In genomic region chr6:99241905-99242534, GRCh38 we compare ENCODE assay signal across 8 cellular contexts.
DNase-seq lines count a peak whose midpoint lies in the region; ATAC-seq and TF ChIP-seq lines count a peak whose summit lies in the region.

No MANE protein-coding gene starts in this region.

- H3K36me3 ChIP-seq in OCI-LY7 (ENCODE audit: insufficient read depth, low read length) (no peaks in the 10 kb centered on the region), upper lobe of right lung (no peaks in the 10 kb centered on the region), ovary (no peaks in the 10 kb centered on the region)

- TF ChIP-seq POLR2A in ovary (IDR thresholded peaks at IDR 0.05), result no peak

- DNase-seq in DMS 273 (lab: John Stamatoyannopoulos, UW; ENCODE audit: unreplicated experiment), result peak; percentile 67
- DNase-seq in HCEC 1CT, result peak; percentile 5
- DNase-seq in OCI-LY7 (ENCODE audit: low spot score), result peak; percentile 7
- DNase-seq in foreskin keratinocyte, result peak; percentile 10 to 37
- no peak for DNase-seq in upper lobe of right lung
- DNase-seq in ovary, result no peak
- no peak for DNase-seq in left cardiac atrium

- H3K27ac ChIP-seq in OCI-LY7 (ENCODE audit: low read depth, low read length, poor library complexity, severe bottlenecking), result no peak overlapping the region
- H3K27ac ChIP-seq in foreskin keratinocyte, result no peak overlapping the region
- no peak overlapping the region for H3K27ac ChIP-seq in upper lobe of right lung
- no peak overlapping the region for H3K27ac ChIP-seq in ovary

- WGBS in ovary, 3 donors, result 23 to 25% (median 25%) methylated on average over 5 of the region's 5 CpGs

- H3K27me3 ChIP-seq in foreskin keratinocyte (peaks cover 8% of the 10 kb centered on the region), upper lobe of right lung (no peaks in the 10 kb centered on the region), ovary (no peaks in the 10 kb centered on the region)

- no peak overlapping the region for H3K4me2 ChIP-seq in OCI-LY7 (ENCODE audit: low read length)

- TF ChIP-seq CTCF in OCI-LY7 (conservative IDR thresholded peaks at IDR 0.05; ENCODE audit: low read length), result peak; percentile 63
- peak; percentile 71 for TF ChIP-seq CTCF in foreskin keratinocyte (conservative IDR thresholded peaks at IDR 0.05)
- peak; percentile 38 for TF ChIP-seq CTCF in upper lobe of right lung (IDR thresholded peaks at IDR 0.05)
- TF ChIP-seq CTCF in ovary (IDR thresholded peaks at IDR 0.05), result no peak

- no peak overlapping the region for H2AFZ ChIP-seq in OCI-LY7 (ENCODE audit: low read length)

- H3K9me2 ChIP-seq in OCI-LY7 (ENCODE audit: insufficient read depth, low read length), result no peaks in the 10 kb centered on the region

- H3K4me3 ChIP-seq in OCI-LY7 (ENCODE audit: low read depth, low read length, poor library complexity, severe bottlenecking) (no peak overlapping the region), upper lobe of right lung (no peak overlapping the region), ovary (no peak overlapping the region)

- POLR2A ChIA-PET in OCI-LY7 (lab: Charles Lee), result interaction anchor here (0.7 kb wide), 1 partner anchor 49 kb away, joined by 3 read pairs; no protein-coding TSS in a partner anchor

- ATAC-seq in foreskin keratinocyte, result peak; percentile 53
- ATAC-seq in upper lobe of right lung, result peak; percentile 17
- no peak for ATAC-seq in GM21515 (IDR thresholded peaks at IDR 0.05; ENCODE audit: unreplicated experiment)
- ATAC-seq in left cardiac atrium, result no peak

- no peaks in the 10 kb centered on the region for H3K9me3 ChIP-seq in OCI-LY7 (ENCODE audit: low read length)
- H3K9me3 ChIP-seq in upper lobe of right lung, result no peaks in the 10 kb centered on the region
- H3K9me3 ChIP-seq in ovary, result no peaks in the 10 kb centered on the region

- no TSS peak for BruUV-seq in OCI-LY7 (replicated peaks; lab: Mats Ljungman, UMichigan)

- CTCF ChIA-PET in OCI-LY7 (lab: Charles Lee; ENCODE audit: unreplicated experiment), result no interaction called here

- H4K20me1 ChIP-seq in OCI-LY7 (ENCODE audit: insufficient read depth, low read length), result no peaks in the 10 kb centered on the region

- intact Hi-C loops in OCI-LY7 (cut with micrococcal nuclease; ENCODE audit: unreplicated experiment), result loop anchor here (10.0 kb wide), 1 partner anchor 87 kb away; no protein-coding TSS in a partner anchor
- intact Hi-C loops in upper lobe of right lung (cut with DNase I), result no loop called here
- intact Hi-C loops in ovary (cut with DNase I), result no loop called here
- intact Hi-C loops in left cardiac atrium (cut with DNase I), result loop anchor here in 1 of 2 donors (2.0 kb wide), 1 partner anchor 91 kb away; no protein-coding TSS in a partner anchor

- TF ChIP-seq EP300 in ovary (IDR thresholded peaks at IDR 0.05), result no peak

- H3K4me1 ChIP-seq in OCI-LY7 (ENCODE audit: insufficient read depth, low read length, poor library complexity, severe bottlenecking), result no peaks in the 10 kb centered on the region
- H3K4me1 ChIP-seq in foreskin keratinocyte, result no peaks in the 10 kb centered on the region
- no peaks in the 10 kb centered on the region for H3K4me1 ChIP-seq in upper lobe of right lung
- no peaks in the 10 kb centered on the region for H3K4me1 ChIP-seq in ovary (ENCODE audit: insufficient read depth)

- no peaks in the 10 kb centered on the region for H3K79me2 ChIP-seq in OCI-LY7 (ENCODE audit: insufficient read depth, low read depth, low read length)

Comparison
In these comparisons a context has a peak if more than half of its experiments do, and no peak if none do; other contexts are left out.
1. DNase-seq: peak in DMS 273 (single experiment), HCEC 1CT (single experiment), OCI-LY7 (single experiment) and foreskin keratinocyte (2 of 2); none in upper lobe of right lung (single experiment), ovary (0 of 5) and left cardiac atrium (single experiment).
2. CTCF ChIP-seq: peak in OCI-LY7 (single experiment), foreskin keratinocyte (single experiment) and upper lobe of right lung (single experiment); none in ovary (0 of 3).
3. ATAC-seq: peak in foreskin keratinocyte (single experiment) and upper lobe of right lung (single experiment); none in GM21515 (single experiment) and left cardiac atrium (0 of 2).